In the genomic region with DNA sequence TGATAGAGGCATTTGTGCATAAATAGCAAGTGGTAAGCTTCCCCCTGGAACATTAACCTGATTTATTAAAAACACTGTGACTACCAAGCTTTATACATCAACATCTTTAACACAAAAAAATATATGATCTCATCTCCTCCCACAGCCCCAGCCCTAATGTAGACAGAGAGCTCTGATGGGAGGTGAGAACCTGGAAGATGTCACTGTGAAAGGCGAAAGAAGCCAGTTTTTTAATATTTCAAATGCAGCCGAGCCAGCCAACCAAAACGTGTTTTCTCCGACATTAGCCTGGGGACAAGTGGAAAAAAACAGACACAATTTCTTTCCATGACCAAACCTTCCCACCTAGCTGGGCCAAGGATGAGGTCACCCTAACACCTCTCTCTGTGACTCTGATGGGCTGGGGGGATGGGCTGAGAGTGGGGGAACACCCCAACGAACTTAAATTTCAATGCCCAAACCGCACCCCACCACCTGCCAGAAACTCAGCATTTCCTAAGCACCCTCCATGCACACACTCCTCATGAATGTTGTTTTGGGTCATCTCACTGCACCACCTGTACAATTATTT, we compare ENCODE assay signal across 14 cellular contexts.
DNase-seq lines count a peak whose midpoint lies in the region; ATAC-seq and TF ChIP-seq lines count a peak whose summit lies in the region.
"Had no signal": no experiment of that assay in that cellular context is flagged by ENCODE, and none has a peak within 500 bp of the region (broad histone marks: within the 10 kb centered on the region; RNA-seq: fewer than 3 reads in every experiment).

No MANE protein-coding gene starts in this region.

- H3K4me1 ChIP-seq in GM23338 (ENCODE audit: insufficient read depth) (peaks cover 14% of the 10 kb centered on the region), MM.1S (ENCODE audit: low read length) (peaks cover 19% of the 10 kb centered on the region; the same call in 1 of the 2 replicates), osteoblast (ENCODE audit: insufficient read depth, low read length) (no peaks in the 10 kb centered on the region)

- H3K36me3 ChIP-seq in GM23338 (ENCODE audit: insufficient read depth), result no peaks in the 10 kb centered on the region
- no peaks in the 10 kb centered on the region for H3K36me3 ChIP-seq in MM.1S (replicated peaks; ENCODE audit: insufficient read depth, low read length)
- H3K36me3 ChIP-seq in osteoblast (ENCODE audit: insufficient read depth, low read length), result no peaks in the 10 kb centered on the region

- H3K27ac Mint-ChIP-seq in GM23338 (no peak overlapping the region), brain (peak overlapping the region in 3 of 5 experiments; percentile 34 to 82 (median 51))
- H3K27ac Mint-ChIP-seq: CD4-positive, CD25-positive, alpha-beta regulatory T cell had no signal

- ATAC-seq in GM23338, result no peak

- H3K4me3 Mint-ChIP-seq in GM23338 (no peak overlapping the region), brain (no peak overlapping the region)
- H3K4me3 Mint-ChIP-seq: CD4-positive, CD25-positive, alpha-beta regulatory T cell had no signal

- no peaks in the 10 kb centered on the region for H3K9me3 ChIP-seq in MM.1S (replicated peaks; ENCODE audit: insufficient read depth, low read length)
- H3K9me3 ChIP-seq in osteoblast (ENCODE audit: low read depth, low read length), result peaks cover under 1% of the 10 kb centered on the region

- H3F3A ChIP-seq in GM23338 (replicated peaks; ENCODE audit: low read depth), result no peaks in the 10 kb centered on the region
- H3F3A ChIP-seq in MM.1S (ENCODE audit: insufficient read depth, low read length), result no peaks in the 10 kb centered on the region

- H4K20me1 ChIP-seq in GM23338 (replicated peaks; ENCODE audit: insufficient read depth) (no peaks in the 10 kb centered on the region), MM.1S (ENCODE audit: insufficient read depth, low read length) (no peaks in the 10 kb centered on the region), osteoblast (ENCODE audit: insufficient read depth, low read length) (no peaks in the 10 kb centered on the region)

- peak overlapping the region; percentile 41; the same call in 1 of the 2 replicates for H3K4me2 ChIP-seq in GM23338
- H3K4me2 ChIP-seq in MM.1S (ENCODE audit: low read depth, low read length), result 0 out of 2 replicates have a peak overlapping the region, but pooled peaks have one; percentile 11
- H3K4me2 ChIP-seq in osteoblast (ENCODE audit: insufficient read depth, low read length), result no peak overlapping the region

- H3K27me3 Mint-ChIP-seq in GM23338 (ENCODE audit: insufficient read depth, low read depth, poor library complexity), result peaks cover 3% of the 10 kb centered on the region
- H3K27me3 Mint-ChIP-seq in brain, result peaks cover 5% of the 10 kb centered on the region

- H3K27me3 ChIP-seq in GM23338 (ENCODE audit: insufficient read depth) (no peaks in the 10 kb centered on the region), MM.1S (replicated peaks; ENCODE audit: insufficient read depth, low read length) (no peaks in the 10 kb centered on the region), osteoblast (ENCODE audit: insufficient read depth, low read length) (peaks cover 11% of the 10 kb centered on the region)

- H3K9me2 ChIP-seq in GM23338 (ENCODE audit: insufficient read depth) (peaks cover 10% of the 10 kb centered on the region; the same call in 1 of the 2 replicates), MM.1S (replicated peaks; ENCODE audit: insufficient read depth, low read length) (no peaks in the 10 kb centered on the region)

- in situ Hi-C loops in ACHN (cut with HindIII; ENCODE audit: low pct_ligation_motif_present, low pct_unique_long_range_greater_than_20kb, low sequenced_read_pairs), result no loop called here

- H3K4me1 Mint-ChIP-seq in GM23338, result peaks cover 13% of the 10 kb centered on the region
- H3K4me1 Mint-ChIP-seq in brain, result peaks cover 38% of the 10 kb centered on the region

- peak overlapping the region; percentile 45; the same call in 1 of the 2 replicates for H2AFZ ChIP-seq in GM23338
- H2AFZ ChIP-seq in MM.1S (ENCODE audit: low read length), result no peak overlapping the region
- H2AFZ ChIP-seq in osteoblast (ENCODE audit: low read length), result no peak overlapping the region

- H3K4me3 ChIP-seq in GM23338 (no peak overlapping the region), MM.1S (ENCODE audit: low read length) (no peak overlapping the region), osteoblast (ENCODE audit: insufficient read depth, low read length) (no peak overlapping the region)
- H3K4me3 ChIP-seq: SK-N-MC had no signal

- no peak overlapping the region for H3K9ac ChIP-seq in MM.1S (ENCODE audit: low read length)

- H3K36me3 Mint-ChIP-seq in GM23338 (ENCODE audit: low read depth) (no peaks in the 10 kb centered on the region), brain (no peaks in the 10 kb centered on the region)
- H3K36me3 Mint-ChIP-seq: CD4-positive, CD25-positive, alpha-beta regulatory T cell had no signal

- TF ChIP-seq CTCF in GM23338 (conservative IDR thresholded peaks at IDR 0.05; ENCODE audit: low read depth in 2 of 2) (no peak), MM.1S (IDR thresholded peaks at IDR 0.05; ENCODE audit: low read length) (no peak), brain (conservative IDR thresholded peaks at IDR 0.05) (no peak), osteoblast (IDR thresholded peaks at IDR 0.05; ENCODE audit: extremely low read depth, low read depth, low read length) (no peak)

- H3K79me2 ChIP-seq in GM23338 (replicated peaks; ENCODE audit: insufficient read depth) (no peaks in the 10 kb centered on the region), MM.1S (ENCODE audit: low read length) (no peaks in the 10 kb centered on the region), osteoblast (ENCODE audit: insufficient read depth, low read length) (no peaks in the 10 kb centered on the region)

- H3K27ac ChIP-seq in GM23338 (ENCODE audit: low read depth), result no peak overlapping the region
- peak overlapping the region; percentile 48; the same call in 1 of the 2 replicates for H3K27ac ChIP-seq in MM.1S (ENCODE audit: low read length)
- no peak overlapping the region for H3K27ac ChIP-seq in osteoblast (ENCODE audit: low read depth, low read length)
- H3K27ac ChIP-seq: SK-N-MC had no signal

- H3K9me3 Mint-ChIP-seq in GM23338 (peaks cover 12% of the 10 kb centered on the region), brain (peaks cover 0 to 16% (median 6%) of the 10 kb centered on the region in 5 experiments)

- DNase-seq in GM23338 (ENCODE audit: low spot score) (no peak), MM.1S (peak; percentile 61), osteoblast (ENCODE audit: insufficient read length, low spot score, missing footprints) (peak; percentile 42), ACHN (no peak), SW480 (ENCODE audit: low spot score) (no peak), SK-N-DZ (ENCODE audit: low spot score) (no peak)
- DNase-seq: CD4-positive, CD25-positive, alpha-beta regulatory T cell; DND-41; GF-D8; NCI-H1105 treated with DMSO at 0.1 percent for 48 hours; NCI-H187; NCI-H526 had no signal

TF ChIP-seq in GM23338, 12 proteins besides CTCF, POLR2A, EP300 and RAD21 (continues in another document):
- TF ChIP-seq, protein P1, sequence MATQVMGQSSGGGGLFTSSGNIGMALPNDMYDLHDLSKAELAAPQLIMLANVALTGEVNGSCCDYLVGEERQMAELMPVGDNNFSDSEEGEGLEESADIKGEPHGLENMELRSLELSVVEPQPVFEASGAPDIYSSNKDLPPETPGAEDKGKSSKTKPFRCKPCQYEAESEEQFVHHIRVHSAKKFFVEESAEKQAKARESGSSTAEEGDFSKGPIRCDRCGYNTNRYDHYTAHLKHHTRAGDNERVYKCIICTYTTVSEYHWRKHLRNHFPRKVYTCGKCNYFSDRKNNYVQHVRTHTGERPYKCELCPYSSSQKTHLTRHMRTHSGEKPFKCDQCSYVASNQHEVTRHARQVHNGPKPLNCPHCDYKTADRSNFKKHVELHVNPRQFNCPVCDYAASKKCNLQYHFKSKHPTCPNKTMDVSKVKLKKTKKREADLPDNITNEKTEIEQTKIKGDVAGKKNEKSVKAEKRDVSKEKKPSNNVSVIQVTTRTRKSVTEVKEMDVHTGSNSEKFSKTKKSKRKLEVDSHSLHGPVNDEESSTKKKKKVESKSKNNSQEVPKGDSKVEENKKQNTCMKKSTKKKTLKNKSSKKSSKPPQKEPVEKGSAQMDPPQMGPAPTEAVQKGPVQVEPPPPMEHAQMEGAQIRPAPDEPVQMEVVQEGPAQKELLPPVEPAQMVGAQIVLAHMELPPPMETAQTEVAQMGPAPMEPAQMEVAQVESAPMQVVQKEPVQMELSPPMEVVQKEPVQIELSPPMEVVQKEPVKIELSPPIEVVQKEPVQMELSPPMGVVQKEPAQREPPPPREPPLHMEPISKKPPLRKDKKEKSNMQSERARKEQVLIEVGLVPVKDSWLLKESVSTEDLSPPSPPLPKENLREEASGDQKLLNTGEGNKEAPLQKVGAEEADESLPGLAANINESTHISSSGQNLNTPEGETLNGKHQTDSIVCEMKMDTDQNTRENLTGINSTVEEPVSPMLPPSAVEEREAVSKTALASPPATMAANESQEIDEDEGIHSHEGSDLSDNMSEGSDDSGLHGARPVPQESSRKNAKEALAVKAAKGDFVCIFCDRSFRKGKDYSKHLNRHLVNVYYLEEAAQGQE (IDR thresholded peaks at IDR 0.05; ENCODE audit: unreplicated experiment), result no peak
- no peak for TF ChIP-seq NANOG (IDR thresholded peaks at IDR 0.05; ENCODE audit: borderline replicate concordance)
- no peak for TF ChIP-seq JUNB (IDR thresholded peaks at IDR 0.05; ENCODE audit: unreplicated experiment)
- TF ChIP-seq STAT1 (IDR thresholded peaks at IDR 0.05; ENCODE audit: unreplicated experiment), result no peak
- no peak for TF ChIP-seq ZNF114 (CRISPR knock-in tag; IDR thresholded peaks at IDR 0.05)

Comparison
In these comparisons a context has a peak if more than half of its experiments do, and no peak if none do; other contexts are left out.
1. DNase-seq: peak in MM.1S (single experiment) and osteoblast (single experiment); none in GM23338 (single experiment), ACHN (single experiment), SW480 (single experiment) and SK-N-DZ (single experiment).